Comparison of ENCODE assay signal across 23 cellular contexts in the genomic region with DNA sequence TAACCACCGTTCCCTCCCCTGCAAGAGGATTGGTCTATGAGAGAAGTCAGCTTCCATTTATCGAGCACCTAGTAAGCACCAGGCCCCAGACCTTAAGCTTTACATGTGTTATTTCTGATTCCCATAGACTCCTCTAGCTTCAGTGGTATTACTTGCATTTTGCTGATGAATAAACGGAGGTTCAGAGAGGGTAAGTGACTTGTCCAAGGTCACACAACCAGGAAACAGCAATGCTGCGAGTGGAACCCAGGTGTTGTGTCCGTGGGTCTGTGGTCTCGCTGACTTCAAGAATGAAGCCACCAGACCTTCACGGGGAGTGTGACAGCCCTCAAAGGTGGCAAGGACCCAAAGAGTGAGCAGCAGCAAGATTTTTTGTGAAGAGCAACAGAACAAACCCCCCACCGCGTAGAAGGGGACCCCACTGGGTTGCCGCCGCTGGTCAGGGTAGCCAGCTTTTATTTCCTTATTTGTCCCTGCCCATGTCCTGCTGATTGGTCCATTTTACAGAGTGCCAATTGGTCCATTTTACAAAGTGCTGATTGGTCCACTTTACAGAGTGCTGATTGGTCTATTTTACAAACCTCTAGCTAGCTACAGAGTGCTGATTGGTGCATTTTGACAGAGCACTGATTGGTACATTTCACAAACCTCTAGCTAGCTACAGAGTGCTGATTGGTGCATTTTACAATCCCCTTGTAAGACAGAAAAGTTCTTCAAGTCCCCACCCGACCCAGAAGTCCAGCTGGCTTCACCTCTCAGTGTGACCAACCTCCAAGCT. TPM values are rescaled to one million over a fixed set of nuclear protein-coding genes. Genes with fewer than 3 reads are reported as not detected.
DNase-seq lines count a peak whose midpoint lies in the region; ATAC-seq, FAIRE-seq and TF ChIP-seq lines count a peak whose summit lies in the region.
"Had no signal": no experiment of that assay in that cellular context is flagged by ENCODE, and none has a peak within 500 bp of the region (broad histone marks: within the 10 kb centered on the region; RNA-seq: fewer than 3 reads in every experiment).

No MANE protein-coding gene starts in this region.

- no peaks in the 10 kb centered on the region for H3K9me2 ChIP-seq in GM23248 (ENCODE audit: insufficient read depth)
- H3K9me2 ChIP-seq: SK-N-SH had no signal

- H3K27me3 ChIP-seq in HepG2 (ENCODE audit: control insufficient read depth in 1 of 2, insufficient read depth in 2 of 2, low read length in 2 of 2) (peaks cover 0 to 11% of the 10 kb centered on the region in 2 experiments; a peak in 1 of 5 replicates), right lobe of liver (no peaks in the 10 kb centered on the region), esophagus muscularis mucosa (peaks cover 0 to 8% (median 0%) of the 10 kb centered on the region in 4 donors), GM23248 (replicated peaks; ENCODE audit: insufficient read depth) (peaks cover 4% of the 10 kb centered on the region; the same call in 1 of the 2 replicates)

- no peaks in the 10 kb centered on the region for H3K9me3 ChIP-seq in HepG2 (ENCODE audit: low read length)
- no peaks in the 10 kb centered on the region for H3K9me3 ChIP-seq in right lobe of liver
- no peaks in the 10 kb centered on the region for H3K9me3 ChIP-seq in esophagus muscularis mucosa
- H3K9me3 ChIP-seq in GM23248 (ENCODE audit: low read depth), result no peaks in the 10 kb centered on the region
- H3K9me3 ChIP-seq: HAP-1, SK-N-SH had no signal

- H3K27ac Mint-ChIP-seq in WTC11, result 0 out of 2 replicates have a peak overlapping the region, but pooled peaks have one; percentile 19
- H3K27ac Mint-ChIP-seq: CD4-positive, CD25-positive, alpha-beta regulatory T cell had no signal

- H3K4me3 ChIP-seq in HepG2 (replicated peaks in 1 of 3; ENCODE audit: insufficient read depth in 1 of 3, low read depth in 2 of 3, low read length in 3 of 3) (no peak overlapping the region), right lobe of liver (no peak overlapping the region), esophagus muscularis mucosa (no peak overlapping the region), GM23248 (no peak overlapping the region)
- H3K4me3 ChIP-seq: HAP-1 had no signal

- H3K4me3 Mint-ChIP-seq in WTC11, result no peak overlapping the region
- H3K4me3 Mint-ChIP-seq: CD4-positive, CD25-positive, alpha-beta regulatory T cell had no signal

- CTCF ChIA-PET in HepG2 (lab: Yijun Ruan, JAX; ENCODE audit: low intra/inter-chr PET ratio, low total read pairs), result no interaction called here
- CTCF ChIA-PET in WTC11 (lab: Charles Lee), result interaction anchor here (0.9 to 1.6 kb wide), 4 partner anchors 9 to 158 kb away, joined by 4 to 8 read pairs (median 5); no protein-coding TSS in a partner anchor

- ATAC-seq in HepG2, result no peak
- no peak for ATAC-seq in right lobe of liver
- ATAC-seq in WTC11, result no peak
- ATAC-seq: PC-3 had no signal

- intact Hi-C loops in HepG2 (cut with micrococcal nuclease; ENCODE audit: unreplicated experiment) (no loop called here), right lobe of liver (cut with DNase I) (no loop called here), esophagus muscularis mucosa (cut with DNase I) (no loop called here)

- no peaks in the 10 kb centered on the region for H4K20me1 ChIP-seq in HepG2 (ENCODE audit: insufficient read depth, low read length)
- H4K20me1 ChIP-seq in GM23248 (ENCODE audit: insufficient read depth), result no peaks in the 10 kb centered on the region

- no peaks in the 10 kb centered on the region for H3F3A ChIP-seq in GM23248 (ENCODE audit: insufficient read depth)

- H3K36me3 Mint-ChIP-seq in WTC11, result 0 out of 2 replicates have a peak, but pooled peaks cover 3% of the 10 kb centered on the region
- H3K36me3 Mint-ChIP-seq: CD4-positive, CD25-positive, alpha-beta regulatory T cell had no signal

- no peak for TF ChIP-seq RAD21 in HepG2 (CRISPR knock-in tag; IDR thresholded peaks at IDR 0.05)

- H3K4me1 ChIP-seq in HepG2 (ENCODE audit: insufficient read depth, low read length) (no peaks in the 10 kb centered on the region), right lobe of liver (no peaks in the 10 kb centered on the region), esophagus muscularis mucosa (no peaks in the 10 kb centered on the region), GM23248 (ENCODE audit: insufficient read depth) (0 out of 2 replicates have a peak, but pooled peaks cover 5% of the 10 kb centered on the region)

- H3K27ac ChIP-seq in HepG2 (ENCODE audit: extremely low read length, insufficient read depth, low read length), result no peak overlapping the region
- H3K27ac ChIP-seq in right lobe of liver, result no peak overlapping the region
- no peak overlapping the region for H3K27ac ChIP-seq in esophagus muscularis mucosa (replicated peaks in 1 of 4)
- H3K27ac ChIP-seq in GM23248, result no peak overlapping the region
- H3K27ac ChIP-seq: HL-60, KMS-11, RWPE1 had no signal

- H3K9me3 Mint-ChIP-seq in WTC11, result peaks cover 4% of the 10 kb centered on the region; the same call in 1 of the 2 replicates

- H3K4me2 ChIP-seq in HepG2 (ENCODE audit: low read depth, low read length) (no peak overlapping the region), GM23248 (ENCODE audit: unreplicated experiment) (no peak overlapping the region)
- H3K4me2 ChIP-seq: KMS-11, SK-N-SH had no signal

- no peak for TF ChIP-seq EP300 in HepG2 (IDR thresholded peaks at IDR 0.05; ENCODE audit: low read depth in 2 of 2, low read length in 2 of 2)
- TF ChIP-seq EP300 in HepG2 (CRISPR knock-in tag; IDR thresholded peaks at IDR 0.05; ENCODE audit: borderline replicate concordance), result no peak
- no peak for TF ChIP-seq EP300 in esophagus muscularis mucosa (IDR thresholded peaks at IDR 0.05)

- FAIRE-seq in HepG2 (lab: Jason Lieb, UNC), result no peak

- H3K4me1 Mint-ChIP-seq in WTC11, result peaks cover 20% of the 10 kb centered on the region

- no peaks in the 10 kb centered on the region for H3K79me2 ChIP-seq in HepG2 (ENCODE audit: insufficient read depth, low read length)
- H3K79me2 ChIP-seq in GM23248 (ENCODE audit: insufficient read depth), result no peaks in the 10 kb centered on the region

- WGBS in HepG2 (ENCODE audit: low lambda C conversion rate), result 33% methylated on average over 12 of the region's 12 CpGs
- 63% methylated on average over 6 of the region's 12 CpGs for WGBS in right lobe of liver (ENCODE audit: insufficient coverage, low coverage, low lambda C conversion rate, missing lambda C conversion rate)
- WGBS in esophagus muscularis mucosa, result 90% methylated on average over 12 of the region's 12 CpGs
- 76 to 79% methylated on average over 12 of the region's 12 CpGs for WGBS in GM23248 (ENCODE audit: low coverage in 1 of 2, low lambda C conversion rate in 2 of 2, missing lambda C conversion rate in 2 of 2), 2 experiments

- no peaks in the 10 kb centered on the region for H3K36me3 ChIP-seq in HepG2 (replicated peaks in 1 of 2; ENCODE audit: control insufficient read depth in 1 of 2, insufficient read depth in 2 of 2, low read length in 2 of 2)
- no peaks in the 10 kb centered on the region for H3K36me3 ChIP-seq in right lobe of liver
- no peaks in the 10 kb centered on the region for H3K36me3 ChIP-seq in esophagus muscularis mucosa
- H3K36me3 ChIP-seq in GM23248 (ENCODE audit: low read depth), result no peaks in the 10 kb centered on the region
- H3K36me3 ChIP-seq: HAP-1 had no signal

- TF ChIP-seq CTCF in HepG2 (CRISPR knock-in tag; IDR thresholded peaks at IDR 0.05) (no peak), right lobe of liver (IDR thresholded peaks at IDR 0.05) (no peak), WTC11 (IDR thresholded peaks at IDR 0.05) (no peak), esophagus muscularis mucosa (IDR thresholded peaks at IDR 0.05) (no peak)

- no peaks in the 10 kb centered on the region; the same call in 1 of the 2 replicates for H3K27me3 Mint-ChIP-seq in WTC11 (ENCODE audit: low read depth)

- BruUV-seq in HepG2 (replicated peaks; lab: Mats Ljungman, UMichigan), result no TSS peak

- TF ChIP-seq POLR2A in HepG2 (IDR thresholded peaks at IDR 0.05; ENCODE audit: insufficient read depth in 1 of 2, low read depth in 2 of 2, low read length in 2 of 2), result no peak
- TF ChIP-seq POLR2A in right lobe of liver (IDR thresholded peaks at IDR 0.05), result no peak
- TF ChIP-seq POLR2A in esophagus muscularis mucosa (IDR thresholded peaks at IDR 0.05; ENCODE audit: low read depth), result no peak

- H3K9ac ChIP-seq in HepG2 (ENCODE audit: insufficient read depth, low read depth, low read length) (no peak overlapping the region), GM23248 (no peak overlapping the region)
- H3K9ac ChIP-seq: KMS-11, SK-N-SH had no signal

- DNase-seq in HepG2 (ENCODE audit: low spot score) (no peak), right lobe of liver (no peak), WTC11 (ENCODE audit: low spot score) (no peak), esophagus muscularis mucosa (ENCODE audit: extremely low spot score) (peak; percentile 45), GM23248 (no peak), OCI-M1 (lab: John Stamatoyannopoulos, UW) (no peak), KBM-7 (no peak), NCI-H748 treated with DMSO at 0.1 percent for 48 hours (lab: John Stamatoyannopoulos, UW) (no peak)
- DNase-seq: CD4-positive, CD25-positive, alpha-beta regulatory T cell; COR-L47; DMS79 treated with DMSO at 0.1 percent for 48 hours; NCI-H1694; NCI-H2081 treated with DMSO at 0.1 percent for 48 hours; NCI-H2171 treated with DMSO at 0.1 percent for 48 hours; NCI-H524 treated with DMSO at 0.1 percent for 48 hours; PC-3; SK-N-SH had no signal

- in situ Hi-C loops in HepG2 (cut with HindIII; ENCODE audit: extremely low pct_ligation_motif_present, low pct_unique_long_range_greater_than_20kb), result no loop called here
- in situ Hi-C loops in GM23248 (cut with MboI), result no loop called here
- in situ Hi-C loops in KBM-7 (cut with MboI; ENCODE audit: low pct_unique_long_range_greater_than_20kb, low sequenced_read_pairs), result no loop called here

- H2AFZ ChIP-seq in HepG2 (ENCODE audit: low read length) (no peak overlapping the region), GM23248 (no peak overlapping the region)

- POLR2A ChIA-PET in HepG2 (lab: Yijun Ruan, JAX), result no interaction called here
- POLR2A ChIA-PET in WTC11 (lab: Charles Lee), result no interaction called here

RNA-seq across cellular contexts. Expression of a gene that starts 29.1 kb away (rescaled TPM):
- total RNA-seq in HepG2 (2016; rRNA removed; fragmentation: Illumina TruSeq; extraction: Trizol), result not detected in 2 replicates
- total RNA-seq in HepG2 (2016; cell fraction: cytosol; rRNA removed; fragmentation: Illumina TruSeq; extraction: Trizol; ENCODE audit: low read depth), result not detected in 2 replicates
- total RNA-seq in HepG2 (2016; cell fraction: insoluble cytoplasmic fraction; rRNA removed; fragmentation: Illumina TruSeq; extraction: Trizol), result not detected in 2 replicates
- total RNA-seq in HepG2 (2016; cell fraction: membrane; rRNA removed; fragmentation: Illumina TruSeq; extraction: Trizol), result not detected in 2 replicates
- not detected in 2 replicates for total RNA-seq in HepG2 (2016; cell fraction: nucleus; rRNA removed; fragmentation: Illumina TruSeq; extraction: Trizol)
- polyA plus RNA-seq in HepG2 (2011; rRNA removed), result not detected in 2 replicates
- polyA plus RNA-seq in HepG2 (2011; cell fraction: cytosol; rRNA removed), result not detected in 2 replicates
- polyA plus RNA-seq in HepG2 (2011; cell fraction: nucleus; rRNA removed), result not detected in 2 replicates
- not detected in 2 replicates for polyA plus RNA-seq in HepG2 (2012)
- polyA plus RNA-seq in HepG2 (2016; cell fraction: cytosol; fragmentation: Illumina TruSeq; extraction: Trizol; ENCODE audit: low read depth), result not detected in 2 replicates
- not detected in 2 replicates for polyA plus RNA-seq in HepG2 (2016; cell fraction: insoluble cytoplasmic fraction; fragmentation: Illumina TruSeq; extraction: Trizol; ENCODE audit: low read depth)
- polyA plus RNA-seq in HepG2 (2016; cell fraction: membrane; fragmentation: Illumina TruSeq; extraction: Trizol; ENCODE audit: low read depth), result not detected in 2 replicates
- not detected in 2 replicates for polyA plus RNA-seq in HepG2 (2016; cell fraction: nucleus; fragmentation: Illumina TruSeq; extraction: Trizol; ENCODE audit: insufficient read depth, low read depth)
- not detected in 2 replicates for polyA minus RNA-seq in HepG2 (2011; rRNA and poly(A)+ RNA removed; ENCODE audit: low replicate concordance)
- polyA minus RNA-seq in HepG2 (2011; cell fraction: cytosol; rRNA and poly(A)+ RNA removed), result not detected in 2 replicates
- not detected in 2 replicates for polyA minus RNA-seq in HepG2 (2011; cell fraction: nucleus; rRNA and poly(A)+ RNA removed)
- total RNA-seq in right lobe of liver, result under 1 TPM in 1 of 6 experiments, not detected in 5; 0.56 TPM
- 0.59 to 0.82 TPM (median 0.80 TPM) in 3 replicates for total RNA-seq in WTC11 (2021)
- 1 to 10 TPM in 1 of 4 donors, under 1 TPM in 1, not detected in 2; 0.97 to 1.7 TPM for total RNA-seq in esophagus muscularis mucosa
- not detected in 2 replicates for total RNA-seq in GM23248 (2014; rRNA removed; shearing (Covaris generic))
- not detected in 2 replicates for polyA plus RNA-seq in GM23248 (2016; fragmentation: Nextera tagmentation; extraction: Ambion mirVana)
- total RNA-seq: A172; CD4-positive, CD25-positive, alpha-beta regulatory T cell; HT-29; PC-3 had no signal
- polyA plus RNA-seq: CD4-positive, CD25-positive, alpha-beta regulatory T cell had no signal
